Comparison of ENCODE assay signal across 21 cellular contexts in genomic region chr3:134618986-134619615, GRCh38. TPM values are rescaled to one million over a fixed set of nuclear protein-coding genes. Genes with fewer than 3 reads are reported as not detected.
DNase-seq lines count a peak whose midpoint lies in the region; TF ChIP-seq lines count a peak whose summit lies in the region.
"Had no signal": no experiment of that assay in that cellular context is flagged by ENCODE, and none has a peak within 500 bp of the region (broad histone marks: within the 10 kb centered on the region; RNA-seq: fewer than 3 reads in every experiment).

No MANE protein-coding gene starts in this region.

- no peak overlapping the region for H2BK120ac ChIP-seq in H9 (ENCODE audit: low read depth, low read length, poor library complexity, severe bottlenecking)

- no peak overlapping the region for H2AFZ ChIP-seq in H9 (ENCODE audit: low read length)
- H2AFZ ChIP-seq in SK-N-SH (ENCODE audit: low read depth): no peak overlapping the region

- H2BK20ac ChIP-seq in H9 (ENCODE audit: low read depth, low read length, poor library complexity, severe bottlenecking): no peak overlapping the region

- H3T11ph ChIP-seq in H9 (ENCODE audit: low read length): no peak overlapping the region

- no peak overlapping the region for H3K9ac ChIP-seq in H9 (ENCODE audit: extremely low read depth, insufficient read length, low read length)
- no peak overlapping the region for H3K9ac ChIP-seq in SK-N-SH
- H3K9ac ChIP-seq: KMS-11 had no signal

- H3K36me3 ChIP-seq in SK-N-SH (replicated peaks in 1 of 2; ENCODE audit: control insufficient read depth in 1 of 2, insufficient read depth in 2 of 2, low read length in 1 of 2): no peaks in the 10 kb centered on the region
- H3K36me3 ChIP-seq: BE2C, SJSA1 had no signal

- H4K5ac ChIP-seq in H9 (ENCODE audit: insufficient read length, low read depth, low read length): no peak overlapping the region

- intact Hi-C loops in posterior vena cava (cut with DNase I): no loop called here

- H3K27ac Mint-ChIP-seq in H9: no peak overlapping the region
- H3K27ac Mint-ChIP-seq: HFFc6 had no signal

- H4K8ac ChIP-seq in H9 (replicated peaks; ENCODE audit: insufficient read length, low read depth, low read length): no peak overlapping the region

- no peak overlapping the region for H3K4me3 ChIP-seq in SK-N-SH (ENCODE audit: low read depth in 2 of 2, low read length in 1 of 2)
- H3K4me3 ChIP-seq: SJSA1 had no signal

- in situ Hi-C loops in G401 (cut with HindIII; ENCODE audit: low sequenced_read_pairs): no loop called here

- H3K9me3 Mint-ChIP-seq in H9: no peaks in the 10 kb centered on the region
- H3K9me3 Mint-ChIP-seq: HFFc6 had no signal

- H3K56ac ChIP-seq in H9 (ENCODE audit: insufficient read length, low read depth, low read length): no peak overlapping the region

- no peak overlapping the region for H3K18ac ChIP-seq in H9 (ENCODE audit: insufficient read length, low read depth, low read length)

- CTCF ChIA-PET in SK-N-SH (lab: Yijun Ruan, JAX): interaction anchor here (0.8 to 8.0 kb wide), 5 partner anchors 11 to 136 kb away, joined by 3 to 55 read pairs (median 3); no protein-coding TSS in a partner anchor
- CTCF ChIA-PET in HEK293T (lab: Yijun Ruan, JAX): no interaction called here

- no peak overlapping the region for H3K14ac ChIP-seq in H9 (ENCODE audit: insufficient read depth, low read length)

- no peaks in the 10 kb centered on the region for H3K27me3 ChIP-seq in H9 (ENCODE audit: insufficient read depth, low read length)
- no peaks in the 10 kb centered on the region for H3K27me3 ChIP-seq in SK-N-SH (ENCODE audit: insufficient read depth)
- H3K27me3 ChIP-seq: BE2C had no signal

- H2BK12ac ChIP-seq in H9 (ENCODE audit: insufficient read length, low read depth, low read length): no peak overlapping the region

- no peaks in the 10 kb centered on the region for H3K4me1 ChIP-seq in H9 (ENCODE audit: insufficient read depth, low read length)
- H3K4me1 ChIP-seq in SK-N-SH (ENCODE audit: control insufficient read depth in 1 of 2, insufficient read depth in 2 of 2, low read depth in 1 of 2, low read length in 1 of 2): peaks cover 0 to 22% of the 10 kb centered on the region in 2 experiments; a peak in 1 of 4 replicates
- H3K4me1 ChIP-seq: BE2C, SJSA1 had no signal

- H3K9me2 ChIP-seq in SK-N-SH: no peaks in the 10 kb centered on the region

- TF ChIP-seq EP300 in SK-N-SH (IDR thresholded peaks at IDR 0.05; ENCODE audit: borderline replicate concordance in 1 of 2, low read depth in 1 of 2, low read length in 1 of 2): no peak

- H3F3A ChIP-seq in SK-N-SH (replicated peaks; ENCODE audit: insufficient read depth): no peaks in the 10 kb centered on the region

- peaks cover 7 to 12% of the 10 kb centered on the region in 2 experiments; a peak in 2 of 4 replicates for H3K4me1 Mint-ChIP-seq in H9

- H3K4ac ChIP-seq in H9 (ENCODE audit: low read depth, low read length): no peak overlapping the region

- no peak overlapping the region for H3K23ac ChIP-seq in H9 (ENCODE audit: insufficient read length, low read depth, low read length)

- H3K79me1 ChIP-seq in H9 (ENCODE audit: insufficient read depth, low read depth, low read length, poor library complexity, severe bottlenecking): no peaks in the 10 kb centered on the region

- WGBS in H9 (ENCODE audit: extremely low coverage, insufficient read length, low lambda C conversion rate): no CpG with 5 or more reads among the region's 7 CpGs
- WGBS in SK-N-SH (ENCODE audit: low lambda C conversion rate): 66% methylated on average over 3 of the region's 7 CpGs

- H3K27ac ChIP-seq in H9 (ENCODE audit: insufficient read length, low read depth, low read length): no peak overlapping the region
- H3K27ac ChIP-seq in SK-N-SH (ENCODE audit: low read depth in 2 of 2, low read length in 1 of 2): peak overlapping the region in 1 of 2 experiments; percentile 58; a peak in 2 of 4 replicates
- H3K27ac ChIP-seq: KMS-11, SJSA1 had no signal

- H3K36me3 Mint-ChIP-seq in H9 (ENCODE audit: insufficient read depth in 1 of 3, low read depth in 3 of 3): no peaks in the 10 kb centered on the region

- no peak for TF ChIP-seq CTCF in H9 (conservative IDR thresholded peaks at IDR 0.05)
- no peak for TF ChIP-seq CTCF in SK-N-SH (IDR thresholded peaks at IDR 0.05)

- no peak overlapping the region for H4K91ac ChIP-seq in H9 (ENCODE audit: insufficient read length, low read depth, low read length)

- peaks cover 6% of the 10 kb centered on the region for H3K27me3 Mint-ChIP-seq in H9 (ENCODE audit: low read depth)

- no peak overlapping the region for H3K4me3 Mint-ChIP-seq in H9
- H3K4me3 Mint-ChIP-seq: HFFc6 had no signal

- H3K4me2 ChIP-seq in H9 (ENCODE audit: insufficient read depth, insufficient read length, low read length) (no peak overlapping the region), SK-N-SH (no peak overlapping the region)
- H3K4me2 ChIP-seq: KMS-11 had no signal

- H3K23me2 ChIP-seq in H9 (ENCODE audit: insufficient read length, low read depth, low read length, poor library complexity, severe bottlenecking): no peaks in the 10 kb centered on the region

- H3K79me2 ChIP-seq in H9 (ENCODE audit: insufficient read depth, low read length) (no peaks in the 10 kb centered on the region), SK-N-SH (ENCODE audit: insufficient read depth) (no peaks in the 10 kb centered on the region)

- no peaks in the 10 kb centered on the region for H4K20me1 ChIP-seq in H9 (ENCODE audit: control insufficient read depth, insufficient read depth, insufficient read length)
- H4K20me1 ChIP-seq in SK-N-SH (ENCODE audit: insufficient read depth): no peaks in the 10 kb centered on the region

- no peak overlapping the region for H2AK5ac ChIP-seq in H9 (ENCODE audit: insufficient read length, low read length)

- H2BK5ac ChIP-seq in H9 (ENCODE audit: insufficient read length, low read length): no peak overlapping the region

- peak; percentile 14 for DNase-seq in H9
- DNase-seq in SK-N-DZ (ENCODE audit: low spot score): peak; percentile 50
- peak; percentile 35 for DNase-seq in islet precursor cell
- DNase-seq in posterior vena cava (ENCODE audit: low spot score): peak; percentile 40
- DNase-seq in SK-N-SH: no peak
- no peak for DNase-seq in HEK293T (ENCODE audit: extremely low spot score)
- no peak for DNase-seq in G401 (ENCODE audit: low spot score)
- DNase-seq: BE2C, COR-L47, DND-41, HFFc6, NCI-H1092 treated with DMSO at 0.1 percent for 48 hours, NCI-H1436 treated with DMSO at 0.1 percent for 48 hours, NCI-H2029 treated with DMSO at 0.1 percent for 48 hours, NCI-H2171, NCI-H526 had no signal

- POLR2A ChIA-PET in SK-N-SH (lab: Yijun Ruan, JAX): no interaction called here
- POLR2A ChIA-PET in HEK293T (lab: Yijun Ruan, JAX): no interaction called here

- no peak overlapping the region for H2BK15ac ChIP-seq in H9 (ENCODE audit: low read depth, low read length)

- no peaks in the 10 kb centered on the region for H3K9me3 ChIP-seq in H9 (ENCODE audit: control insufficient read depth, low read depth, low read length)
- H3K9me3 ChIP-seq in SK-N-SH: no peaks in the 10 kb centered on the region
- H3K9me3 ChIP-seq: BE2C, SJSA1 had no signal

- TF ChIP-seq RAD21 in SK-N-SH (IDR thresholded peaks at IDR 0.05; ENCODE audit: low read length): no peak

TF ChIP-seq in SK-N-SH, 30 proteins besides CTCF, POLR2A, EP300 and RAD21 (continues in another document):
- TF ChIP-seq CHD2 (IDR thresholded peaks at IDR 0.05; ENCODE audit: low read length, partially characterized antibody) (no peak), SMC3 (IDR thresholded peaks at IDR 0.05; ENCODE audit: low read depth, low read length) (no peak), TEAD4 (IDR thresholded peaks at IDR 0.05; ENCODE audit: borderline replicate concordance, insufficient read depth) (no peak)

TF ChIP-seq in HEK293T, 16 proteins besides CTCF, POLR2A, EP300 and RAD21:
- no peak for TF ChIP-seq LEF1 (IDR thresholded peaks at IDR 0.05; ENCODE audit: borderline replicate concordance)
- TF ChIP-seq SP1 (IDR thresholded peaks at IDR 0.05): no peak
- TF ChIP-seq CTBP1 (IDR thresholded peaks at IDR 0.05; ENCODE audit: borderline replicate concordance): no peak
- TF ChIP-seq FOXM1 (IDR thresholded peaks at IDR 0.05; ENCODE audit: borderline replicate concordance): no peak
- no peak for TF ChIP-seq PKNOX1 (IDR thresholded peaks at IDR 0.05)
- no peak for TF ChIP-seq FOXA1 (IDR thresholded peaks at IDR 0.05)
- TF ChIP-seq TARDBP (IDR thresholded peaks at IDR 0.05): no peak
- TF ChIP-seq L3MBTL2 (conservative IDR thresholded peaks at IDR 0.05): no peak
- TF ChIP-seq BHLHE40 (IDR thresholded peaks at IDR 0.05; ENCODE audit: borderline replicate concordance): no peak
- no peak for TF ChIP-seq NFRKB (IDR thresholded peaks at IDR 0.05)
- TF ChIP-seq ARNT (IDR thresholded peaks at IDR 0.05): no peak

RNA-seq across cellular contexts. Expression of gene KY, which starts 31.7 kb away (rescaled TPM):
- not detected in 2 replicates for total RNA-seq in H9 (2021)
- 0.40 TPM in 1 of 2 replicates, not detected in the other for polyA plus RNA-seq in SK-N-DZ (2014; cell fraction: cytosol; rRNA removed)
- 0.64 and 0.65 TPM in 2 replicates for polyA plus RNA-seq in SK-N-DZ (2014; cell fraction: nucleus; rRNA removed)
- 1 to 10 TPM; 3.2 to 3.8 TPM for total RNA-seq in posterior vena cava
- polyA plus RNA-seq in SK-N-SH (2012; rRNA removed): 1.9 and 2.4 TPM in 2 replicates
- polyA plus RNA-seq in SK-N-SH (2012; cell fraction: cytosol; rRNA removed): 1.2 and 1.4 TPM in 2 replicates
- polyA plus RNA-seq in SK-N-SH (2012; cell fraction: nucleus; rRNA removed): 3.1 and 3.3 TPM in 2 replicates
- not detected in 2 replicates for total RNA-seq in G401 (2014; rRNA removed; shearing (Covaris generic))
- total RNA-seq: A673, HT1080, OCI-LY7 had no signal

Comparison
In these comparisons a context has a peak if more than half of its experiments do, and no peak if none do; other contexts are left out.
1. DNase-seq: peak in H9 (single experiment), SK-N-DZ (single experiment), islet precursor cell (single experiment) and posterior vena cava (single experiment); none in SK-N-SH (single experiment), HEK293T (single experiment) and G401 (single experiment).